ENCODE assay signal across 8 cellular contexts in the genomic region with DNA sequence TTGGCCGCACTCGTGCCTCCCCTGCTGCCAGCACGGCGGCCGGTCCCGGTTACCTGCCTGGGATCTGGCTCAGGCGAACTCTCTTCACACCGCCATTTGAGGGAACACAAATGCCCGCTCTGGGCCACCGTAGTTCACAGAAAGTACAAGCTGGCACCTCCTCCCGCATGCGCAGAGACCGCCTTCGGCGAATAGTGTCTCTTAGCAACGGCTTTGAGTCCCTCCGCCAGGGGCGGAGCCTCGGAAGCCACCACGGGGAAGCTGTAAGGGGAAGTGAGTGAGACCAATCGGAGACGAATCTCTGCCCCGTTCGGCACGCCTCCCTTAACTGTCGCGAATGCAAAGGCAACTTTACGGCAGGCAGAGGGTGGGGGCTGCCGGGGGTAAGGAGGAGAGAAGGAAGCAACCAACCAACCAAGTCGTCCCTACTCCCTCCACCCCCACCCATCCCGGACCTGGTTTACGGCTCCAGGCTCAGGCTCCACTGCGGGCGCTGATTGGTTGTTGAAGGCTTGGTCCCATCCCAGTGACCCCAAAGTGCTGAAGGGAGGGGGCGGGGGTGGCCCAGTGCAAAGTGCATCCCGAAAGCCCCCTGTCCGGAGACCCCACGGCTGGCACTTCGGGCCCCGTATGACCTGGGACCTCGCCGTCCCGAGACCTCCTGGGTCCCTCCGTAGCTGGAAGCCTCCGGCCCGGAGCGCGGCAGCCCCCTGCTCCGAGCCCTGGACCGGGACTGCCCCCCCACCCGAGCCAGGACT. TPM values are rescaled to one million over a fixed set of nuclear protein-coding genes. Genes with fewer than 3 reads are reported as not detected.
DNase-seq lines count a peak whose midpoint lies in the region; ATAC-seq and TF ChIP-seq lines count a peak whose summit lies in the region.

A gene with protein sequence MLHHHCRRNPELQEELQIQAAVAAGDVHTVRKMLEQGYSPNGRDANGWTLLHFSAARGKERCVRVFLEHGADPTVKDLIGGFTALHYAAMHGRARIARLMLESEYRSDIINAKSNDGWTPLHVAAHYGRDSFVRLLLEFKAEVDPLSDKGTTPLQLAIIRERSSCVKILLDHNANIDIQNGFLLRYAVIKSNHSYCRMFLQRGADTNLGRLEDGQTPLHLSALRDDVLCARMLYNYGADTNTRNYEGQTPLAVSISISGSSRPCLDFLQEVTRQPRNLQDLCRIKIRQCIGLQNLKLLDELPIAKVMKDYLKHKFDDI (plus strand): TSS at position 526 of the 758 bp plus-strand sequence. CDS start 9,628 bp downstream, outside the sequence.
A gene with protein sequence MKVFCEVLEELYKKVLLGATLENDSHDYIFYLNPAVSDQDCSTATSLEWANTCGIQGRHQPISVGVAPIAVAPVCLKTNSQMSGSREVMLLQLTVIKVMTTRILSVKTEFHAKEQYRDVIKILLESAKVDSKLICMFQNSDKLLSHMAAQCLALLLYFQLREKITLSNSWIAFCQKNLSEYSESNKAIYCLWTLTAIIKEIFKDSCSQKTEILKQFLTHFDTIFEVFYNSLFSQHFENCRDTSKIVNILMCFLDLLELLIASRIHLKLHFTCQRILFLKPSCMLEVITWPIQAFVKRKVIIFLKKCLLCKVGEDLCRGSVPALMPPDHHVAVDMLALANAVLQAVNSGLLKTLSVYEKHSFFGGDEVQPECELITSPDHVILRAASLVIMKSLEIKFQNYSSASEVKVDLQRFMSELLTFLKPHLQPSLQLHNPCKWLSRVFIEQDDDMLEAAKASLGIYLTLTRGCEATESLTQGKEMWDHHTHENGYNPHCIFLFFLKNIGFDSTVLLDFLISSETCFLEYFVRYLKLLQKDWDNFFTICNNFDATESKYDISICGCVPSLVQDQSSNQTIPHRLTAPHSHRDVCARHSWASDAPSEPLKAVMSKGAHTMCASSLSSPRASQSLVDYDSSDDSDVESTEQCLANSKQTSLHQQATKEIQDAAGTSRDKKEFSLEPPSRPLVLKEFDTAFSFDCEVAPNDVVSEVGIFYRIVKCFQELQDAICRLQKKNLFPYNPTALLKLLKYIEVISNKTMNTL (minus strand): TSS at position 121 of the 758 bp plus-strand sequence. CDS start 21,342 bp downstream, outside the sequence.

- H2AFZ ChIP-seq in GM23338 = peak within 1 kb of the TSS; percentile 86

- H3K4me3 Mint-ChIP-seq in GM23338 (no peak within 1 kb of the TSS; the same call in 2 of the 3 replicates), naive B cell (no peak within 1 kb of the TSS)
- no peak within 1 kb of the TSS for H3K4me3 Mint-ChIP-seq in stimulated activated memory B cell treated with anti-CD40 and anti-IgM and Interleukin-4, amounts not matched to agents 10 μg/mL and 1 μg/mL and 100 μg/mL, for 72 hours

- no peaks in the 10 kb centered on the region for H3K9me3 ChIP-seq in DOHH2 (ENCODE audit: control insufficient read depth, insufficient read depth, low read length)

- H3K36me3 ChIP-seq in DOHH2 (ENCODE audit: control insufficient read depth, low read length) = peaks cover 25% of the 10 kb centered on the region
- H3K36me3 ChIP-seq in GM23338 (ENCODE audit: insufficient read depth) = peaks cover 10% of the 10 kb centered on the region; the same call in 1 of the 2 replicates

- H3K9me3 Mint-ChIP-seq in GM23338 = no peaks in the 10 kb centered on the region
- no peaks in the 10 kb centered on the region for H3K9me3 Mint-ChIP-seq in naive B cell
- no peaks in the 10 kb centered on the region for H3K9me3 Mint-ChIP-seq in stimulated activated memory B cell treated with anti-CD40 and anti-IgM and Interleukin-4, amounts not matched to agents 10 μg/mL and 1 μg/mL and 100 μg/mL, for 72 hours

- H4K20me1 ChIP-seq in DOHH2 (ENCODE audit: control insufficient read depth, insufficient read depth, low read depth, low read length) = no peaks in the 10 kb centered on the region
- peaks cover 13% of the 10 kb centered on the region for H4K20me1 ChIP-seq in GM23338 (replicated peaks; ENCODE audit: insufficient read depth)

- H3K27ac ChIP-seq in DOHH2 (ENCODE audit: low read depth, low read length) = peak within 1 kb of the TSS; percentile 33
- peak within 1 kb of the TSS; percentile 82; the same call in 1 of the 2 replicates for H3K27ac ChIP-seq in GM23338 (ENCODE audit: low read depth)

- H3K79me2 ChIP-seq in DOHH2 (ENCODE audit: control insufficient read depth, low read length) (peaks cover 78% of the 10 kb centered on the region), GM23338 (replicated peaks; ENCODE audit: insufficient read depth) (peaks cover 82% of the 10 kb centered on the region)

- peaks cover 8% of the 10 kb centered on the region; the same call in 1 of the 3 replicates for H3K36me3 Mint-ChIP-seq in GM23338 (ENCODE audit: low read depth)
- peaks cover 0 to 3% of the 10 kb centered on the region in 2 donors for H3K36me3 Mint-ChIP-seq in naive B cell
- peaks cover 13% of the 10 kb centered on the region for H3K36me3 Mint-ChIP-seq in stimulated activated memory B cell treated with anti-CD40 and anti-IgM and Interleukin-4, amounts not matched to agents 10 μg/mL and 1 μg/mL and 100 μg/mL, for 72 hours

- H3K27me3 Mint-ChIP-seq in GM23338 (ENCODE audit: insufficient read depth, low read depth, poor library complexity) = peaks cover 4% of the 10 kb centered on the region
- H3K27me3 Mint-ChIP-seq in naive B cell = no peaks in the 10 kb centered on the region
- H3K27me3 Mint-ChIP-seq in stimulated activated memory B cell treated with anti-CD40 and anti-IgM and Interleukin-4, amounts not matched to agents 10 μg/mL and 1 μg/mL and 100 μg/mL, for 72 hours = no peaks in the 10 kb centered on the region

- ATAC-seq in GM23338 (peak; percentile 95), naive B cell (ENCODE audit: low read depth in 2 of 2) (peak; percentile 85 to 87)
- peak; percentile 96 for ATAC-seq in stimulated activated memory B cell treated with anti-CD40 and anti-IgM and Interleukin-4, amounts not matched to agents 10 μg/mL and 1 μg/mL and 100 μg/mL, for 72 hours

- TF ChIP-seq CTCF in DOHH2 (IDR thresholded peaks at IDR 0.05; ENCODE audit: low read depth, low read length, poor library complexity, severe bottlenecking) (no peak), GM23338 (conservative IDR thresholded peaks at IDR 0.05; ENCODE audit: low read depth in 2 of 2) (no peak)

- DNase-seq in GM23338 (ENCODE audit: low spot score) (peak; percentile 100), LHCN-M2 (ENCODE audit: low read depth) (peak; percentile 100), RPMI8226 (peak; percentile 100), fibroblast of gingiva (ENCODE audit: low read depth) (peak; percentile 100), naive B cell (peak; percentile 100)
- DNase-seq in activated T-helper 1 cell treated with anti-CD3 and anti-CD28 coated beads, Interleukin-2, amount 50 U/mL, for 16 hours (ENCODE audit: low read depth in 1 of 2, low spot score in 1 of 2) = peak; percentile 99

- H3K4me3 ChIP-seq in DOHH2 (ENCODE audit: low read length) (peak within 1 kb of the TSS; percentile 95), GM23338 (peak within 1 kb of the TSS; percentile 95)

- peaks cover 12% of the 10 kb centered on the region for H3K4me1 Mint-ChIP-seq in GM23338
- H3K4me1 Mint-ChIP-seq in naive B cell = peaks cover 20 to 35% (median 35%) of the 10 kb centered on the region in 3 donors
- peaks cover 37% of the 10 kb centered on the region for H3K4me1 Mint-ChIP-seq in stimulated activated memory B cell treated with anti-CD40 and anti-IgM and Interleukin-4, amounts not matched to agents 10 μg/mL and 1 μg/mL and 100 μg/mL, for 72 hours

- H3K4me2 ChIP-seq in DOHH2 (ENCODE audit: low read length) (peak within 1 kb of the TSS; percentile 83), GM23338 (peak within 1 kb of the TSS; percentile 92)

- H3K9me2 ChIP-seq in DOHH2 (replicated peaks; ENCODE audit: control insufficient read depth, low read length) (no peaks in the 10 kb centered on the region), GM23338 (ENCODE audit: insufficient read depth) (no peaks in the 10 kb centered on the region)

- H3K27me3 ChIP-seq in DOHH2 (ENCODE audit: control insufficient read depth, low read length) (no peaks in the 10 kb centered on the region), GM23338 (ENCODE audit: insufficient read depth) (no peaks in the 10 kb centered on the region)

- H3K4me1 ChIP-seq in DOHH2 (ENCODE audit: control insufficient read depth, low read length) (peaks cover 24% of the 10 kb centered on the region), GM23338 (ENCODE audit: insufficient read depth) (peaks cover 10% of the 10 kb centered on the region)

- H3K27ac Mint-ChIP-seq in GM23338 = peak within 1 kb of the TSS; percentile 95
- H3K27ac Mint-ChIP-seq in naive B cell = peak within 1 kb of the TSS in 4 of 6 donors; percentile 69 to 97 (median 97)
- no peak within 1 kb of the TSS for H3K27ac Mint-ChIP-seq in stimulated activated memory B cell treated with anti-CD40 and anti-IgM and Interleukin-4, amounts not matched to agents 10 μg/mL and 1 μg/mL and 100 μg/mL, for 72 hours

- H3F3A ChIP-seq in DOHH2 (ENCODE audit: control insufficient read depth, insufficient read depth) (no peaks in the 10 kb centered on the region), GM23338 (replicated peaks; ENCODE audit: low read depth) (no peaks in the 10 kb centered on the region)

RNA-seq across cellular contexts. Expression of the first gene that starts in this region (rescaled TPM):
- total RNA-seq in GM23338 (2014; rRNA removed; shearing (Covaris generic)) = 11.4 and 13.9 TPM in 2 replicates
- polyA plus RNA-seq in GM23338 (2016; fragmentation: Nextera tagmentation; extraction: Ambion mirVana) = 4.1 and 4.6 TPM in 2 replicates
- total RNA-seq in LHCN-M2 (2014; rRNA removed) = 8.5 and 11.0 TPM in 2 replicates
- polyA plus RNA-seq in LHCN-M2 (2012) = 3.0 TPM
- polyA plus RNA-seq in naive B cell (ENCODE audit: low read depth in 6 of 6) = 10 to 100 TPM; 11.0 to 17.2 (median 14.1) TPM

RNA-seq across cellular contexts. Expression of the second gene that starts in this region (rescaled TPM):
- 11.1 and 15.4 TPM in 2 replicates for total RNA-seq in GM23338 (2014; rRNA removed; shearing (Covaris generic))
- polyA plus RNA-seq in GM23338 (2016; fragmentation: Nextera tagmentation; extraction: Ambion mirVana) (10.4 and 11.7 TPM in 2 replicates), naive B cell (ENCODE audit: low read depth in 6 of 6) (10 to 100 TPM; 10.2 to 25.3 (median 17.2) TPM)
- 9.5 and 14.7 TPM in 2 replicates for total RNA-seq in LHCN-M2 (2014; rRNA removed)
- polyA plus RNA-seq in LHCN-M2 (2012) = 1.7 TPM

Comparison
In these comparisons a context has a peak if more than half of its experiments do, and no peak if none do; other contexts are left out.
1. Peak in every context shown above with its lines: DNase-seq, ATAC-seq, H3K4me3 ChIP-seq and H3K27ac ChIP-seq.